In the genomic region with DNA sequence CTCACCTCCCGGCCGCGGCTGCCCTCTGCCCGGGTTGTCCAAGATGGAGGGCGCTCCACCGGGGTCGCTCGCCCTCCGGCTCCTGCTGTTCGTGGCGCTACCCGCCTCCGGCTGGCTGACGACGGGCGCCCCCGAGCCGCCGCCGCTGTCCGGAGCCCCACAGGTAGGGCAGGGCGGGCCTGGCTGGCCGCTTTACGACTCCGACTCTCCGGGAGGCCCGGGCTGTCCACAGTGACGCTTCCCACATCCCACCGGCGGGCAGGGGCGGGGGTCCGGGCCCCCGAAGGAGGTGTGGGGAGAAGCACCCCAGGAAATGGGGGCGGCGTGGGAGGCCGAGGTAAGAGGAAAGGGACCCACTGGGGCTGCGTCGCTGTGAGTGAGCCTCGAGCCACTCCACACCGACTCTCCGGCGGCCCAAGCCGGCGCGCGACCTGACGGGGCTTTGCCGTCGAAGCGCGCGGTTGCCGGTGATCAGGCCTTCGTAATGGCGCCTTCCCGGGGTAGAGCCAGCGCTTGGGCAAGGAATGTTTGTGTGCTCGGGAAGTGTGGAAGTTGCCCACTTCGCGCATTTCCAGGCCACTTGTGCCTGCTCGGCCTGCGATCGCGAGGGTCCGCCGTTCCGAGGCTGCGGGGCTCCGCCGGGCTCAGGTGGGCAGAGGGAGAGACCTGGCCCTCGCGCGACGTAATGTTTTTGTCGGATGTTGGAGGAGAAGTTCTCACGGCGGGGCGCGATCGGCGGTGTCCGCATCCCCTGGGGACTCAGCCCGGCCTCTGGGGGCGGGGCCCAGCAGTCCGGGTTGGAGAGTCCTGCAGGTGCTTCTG, we compare ENCODE assay signal across 7 cellular contexts. TPM values are rescaled to one million over a fixed set of nuclear protein-coding genes. Genes with fewer than 3 reads are reported as not detected.
DNase-seq lines count a peak whose midpoint lies in the region; ATAC-seq and TF ChIP-seq lines count a peak whose summit lies in the region.

A gene with protein sequence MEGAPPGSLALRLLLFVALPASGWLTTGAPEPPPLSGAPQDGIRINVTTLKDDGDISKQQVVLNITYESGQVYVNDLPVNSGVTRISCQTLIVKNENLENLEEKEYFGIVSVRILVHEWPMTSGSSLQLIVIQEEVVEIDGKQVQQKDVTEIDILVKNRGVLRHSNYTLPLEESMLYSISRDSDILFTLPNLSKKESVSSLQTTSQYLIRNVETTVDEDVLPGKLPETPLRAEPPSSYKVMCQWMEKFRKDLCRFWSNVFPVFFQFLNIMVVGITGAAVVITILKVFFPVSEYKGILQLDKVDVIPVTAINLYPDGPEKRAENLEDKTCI (plus strand): TSS at position 4 of the 822 bp plus-strand sequence. CDS start 40 bp downstream, at position 44.

- TF ChIP-seq POLR2A in GM15510 (IDR thresholded peaks at IDR 0.05; ENCODE audit: borderline replicate concordance, extremely low read depth, insufficient read length), result peak; percentile 65
- peak; percentile 35 for TF ChIP-seq POLR2A in right lobe of liver (IDR thresholded peaks at IDR 0.05)

- H3K4me3 ChIP-seq in right lobe of liver, result peak within 1 kb of the TSS; percentile 73 to 99 (median 95)

- H3K9me3 ChIP-seq in right lobe of liver, result no peaks in the 10 kb centered on the region

- 0% methylated on average over 15 of the region's 85 CpGs for WGBS in right lobe of liver (ENCODE audit: insufficient coverage, low coverage, low lambda C conversion rate, missing lambda C conversion rate)

- ATAC-seq in HG02588 (IDR thresholded peaks at IDR 0.05; ENCODE audit: unreplicated experiment), result peak; percentile 20
- ATAC-seq in right lobe of liver, result peak; percentile 40 to 54 (median 45)

- H3K27ac ChIP-seq in right lobe of liver, result peak within 1 kb of the TSS; percentile 62 to 82 (median 72)

- DNase-seq in NCI-H2107 (lab: John Stamatoyannopoulos, UW), result peak; percentile 29
- DNase-seq in activated CD4-positive, alpha-beta T cell treated with anti-CD3 and anti-CD28 coated beads for 24 hours (ENCODE audit: low read depth in 2 of 2), result peak; percentile 19 to 30
- peak; percentile 63 for DNase-seq in dermis blood vessel endothelial cell
- DNase-seq in right lobe of liver, result peak; percentile 65 to 74 (median 70)
- peak; percentile 22 to 42 for DNase-seq in stimulated activated CD4-positive, alpha-beta T cell treated with anti-CD3 and anti-CD28 coated beads, Interleukin-4, amount 100 ng/mL, for 48 hours (ENCODE audit: low read depth in 2 of 2)

- intact Hi-C loops in right lobe of liver (cut with DNase I), result no loop called here

- peaks cover 0 to 10% (median 0%) of the 10 kb centered on the region in 4 donors for H3K4me1 ChIP-seq in right lobe of liver

- H3K36me3 ChIP-seq in right lobe of liver, result no peaks in the 10 kb centered on the region

- no peaks in the 10 kb centered on the region for H3K27me3 ChIP-seq in right lobe of liver

- TF ChIP-seq CTCF in right lobe of liver (IDR thresholded peaks at IDR 0.05), result no peak

RNA-seq across cellular contexts. Expression of the gene that starts here (rescaled TPM):
- 54.2 and 57.5 TPM in 2 replicates for total RNA-seq in dermis blood vessel endothelial cell
- 10 to 100 TPM; 20.1 to 26.0 (median 21.8) TPM for total RNA-seq in right lobe of liver

Comparison
In these comparisons a context has a peak if more than half of its experiments do, and no peak if none do; other contexts are left out.
1. Peak in every context shown above with its lines: DNase-seq, ATAC-seq, H3K4me3 ChIP-seq and H3K27ac ChIP-seq.